In genomic region chr14:20454359-20454644, GRCh38 we compare ENCODE assay signal across 7 cellular contexts. TPM values are rescaled to one million over a fixed set of nuclear protein-coding genes. Genes with fewer than 3 reads are reported as not detected.
A peak's percentile ranks its signal among the peaks of the same experiment; 100 is the strongest.
DNase-seq lines count a peak whose midpoint lies in the region; ATAC-seq, FAIRE-seq and TF ChIP-seq lines count a peak whose summit lies in the region.
"Had no signal": no experiment of that assay in that cellular context is flagged by ENCODE, and none has a peak within 500 bp of the region (broad histone marks: within the 10 kb centered on the region; RNA-seq: fewer than 3 reads in every experiment).

No MANE protein-coding gene starts in this region.

- TF ChIP-seq CTCF in RWPE2 (IDR thresholded peaks at IDR 0.05; ENCODE audit: poor library complexity, severe bottlenecking) (no peak), upper lobe of left lung (IDR thresholded peaks at IDR 0.05) (no peak)

- TF ChIP-seq POLR2A in upper lobe of left lung (IDR thresholded peaks at IDR 0.05), result no peak

- H3K36me3 ChIP-seq in RWPE2 (ENCODE audit: low read depth) (peaks cover 76% of the 10 kb centered on the region), upper lobe of left lung (peaks cover 30 to 66% (median 50%) of the 10 kb centered on the region in 4 donors)

- intact Hi-C loops in left cardiac atrium (cut with DNase I), result loop anchor here in 1 of 2 donors (2.0 to 10.0 kb wide), 3 partner anchors 42 to 230 kb away; partner anchors contain the start of genes ANG, PARP2, RNASE4 and TEP1

- no peaks in the 10 kb centered on the region for H3K9me3 ChIP-seq in RWPE2 (ENCODE audit: severe bottlenecking)
- no peaks in the 10 kb centered on the region for H3K9me3 ChIP-seq in upper lobe of left lung

- DNase-seq in RWPE2 (ENCODE audit: low spot score) (no peak), left cardiac atrium (no peak), upper lobe of left lung (peak in 1 of 2 donors; percentile 91), GM19239 (ENCODE audit: insufficient read length, low spot score) (no peak)

- TF ChIP-seq EP300 in upper lobe of left lung (IDR thresholded peaks at IDR 0.05), result peak in 1 of 4 donors; percentile 17

- peak; percentile 36 for ATAC-seq in GM19023 (IDR thresholded peaks at IDR 0.05; ENCODE audit: unreplicated experiment)
- peak; percentile 30 for ATAC-seq in HG03108 (IDR thresholded peaks at IDR 0.05; ENCODE audit: unreplicated experiment)
- peak; percentile 63 for ATAC-seq in RWPE2 (ENCODE audit: low read depth)
- peak; percentile 51 to 73 for ATAC-seq in left cardiac atrium
- peak; percentile 71 to 86 for ATAC-seq in upper lobe of left lung (ENCODE audit: low FRiP score in 2 of 2)

- FAIRE-seq in GM19239 (lab: Jason Lieb, UNC), result no peak

- 0 to 1% methylated on average over 8 to 17 of the region's 17 CpGs for WGBS in upper lobe of left lung, 2 donors

- H3K4me1 ChIP-seq in RWPE2 (ENCODE audit: insufficient read depth, poor library complexity, severe bottlenecking) (peaks cover 10% of the 10 kb centered on the region), upper lobe of left lung (peaks cover 22 to 49% (median 31%) of the 10 kb centered on the region in 4 donors)

- peak overlapping the region; percentile 74 for H3K4me3 ChIP-seq in RWPE2 (ENCODE audit: severe bottlenecking)
- peak overlapping the region; percentile 77 to 92 (median 82) for H3K4me3 ChIP-seq in upper lobe of left lung

- peak overlapping the region; percentile 91 for H3K27ac ChIP-seq in RWPE2 (ENCODE audit: poor library complexity, severe bottlenecking)
- peak overlapping the region; percentile 90 to 95 (median 93) for H3K27ac ChIP-seq in upper lobe of left lung

- no peaks in the 10 kb centered on the region for H3K27me3 ChIP-seq in RWPE2 (ENCODE audit: insufficient read depth, poor library complexity, severe bottlenecking)
- H3K27me3 ChIP-seq in upper lobe of left lung, result no peaks in the 10 kb centered on the region

RNA-seq across cellular contexts. Expression of gene OSGEP, which starts 0.3 kb away (rescaled TPM):
- total RNA-seq in left cardiac atrium, result 10 to 100 TPM; 15.4 to 23.5 TPM
- 10 to 100 TPM; 31.7 to 58.8 (median 48.1) TPM for total RNA-seq in upper lobe of left lung

RNA-seq across cellular contexts. Expression of gene APEX1, which starts 0.7 kb away (rescaled TPM):
- total RNA-seq in left cardiac atrium, result 10 to 100 TPM; 68.3 to 91.5 TPM
- total RNA-seq in upper lobe of left lung, result 100 to 1,000 TPM in 4 of 6 donors, 10 to 100 TPM in 2; 81.5 to 134 (median 119) TPM

RNA-seq across cellular contexts. Expression of gene PIP4P1, which starts 6.9 kb away (rescaled TPM):
- total RNA-seq in left cardiac atrium (10 to 100 TPM; 19.5 to 23.2 TPM), upper lobe of left lung (10 to 100 TPM; 20.8 to 58.7 (median 34.2) TPM)

RNA-seq across cellular contexts. Expression of gene PNP, which starts 14.9 kb away (rescaled TPM):
- total RNA-seq in left cardiac atrium (10 to 100 TPM; 10.8 to 29.4 TPM), upper lobe of left lung (10 to 100 TPM in 5 of 6 donors, 1 to 10 TPM in 1; 6.3 to 98.8 (median 32.9) TPM)

RNA-seq across cellular contexts. Expression of gene KLHL33, which starts 18.3 kb away (rescaled TPM):
- under 1 TPM; 0.34 to 0.77 TPM for total RNA-seq in left cardiac atrium
- under 1 TPM in 3 of 6 donors, not detected in 3; 0.22 to 0.60 (median 0.24) TPM for total RNA-seq in upper lobe of left lung
- total RNA-seq: glomerular endothelial cell had no signal
